ENCODE assay signal across 1 cellular context in genomic region chr16:23608194-23608593, GRCh38.
A peak's percentile ranks its signal among the peaks of the same experiment; 100 is the strongest.
TF ChIP-seq lines count a peak whose summit lies in the region.

No MANE protein-coding gene starts in this region.

TF ChIP-seq in endothelial cell of umbilical vein, 7 proteins besides CTCF, POLR2A, EP300 and RAD21:
- TF ChIP-seq MYC (IDR thresholded peaks at IDR 0.05; ENCODE audit: low read depth, low read length) (no peak), GATA2 (IDR thresholded peaks at IDR 0.05; ENCODE audit: insufficient read depth, insufficient read length, low read depth, low read length) (peak; percentile 59), JUN (IDR thresholded peaks at IDR 0.05; ENCODE audit: borderline replicate concordance, insufficient read depth, insufficient read length, low read depth) (peak; percentile 89), POLR2AphosphoS5 (IDR thresholded peaks at IDR 0.05; ENCODE audit: insufficient read depth, low read depth, low read length) (peak; percentile 84), FOS (IDR thresholded peaks at IDR 0.05; ENCODE audit: borderline replicate concordance, insufficient read depth, low read length) (peak; percentile 75)
- TF ChIP-seq, protein P1, sequence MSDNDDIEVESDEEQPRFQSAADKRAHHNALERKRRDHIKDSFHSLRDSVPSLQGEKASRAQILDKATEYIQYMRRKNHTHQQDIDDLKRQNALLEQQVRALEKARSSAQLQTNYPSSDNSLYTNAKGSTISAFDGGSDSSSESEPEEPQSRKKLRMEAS (IDR thresholded peaks at IDR 0.05; ENCODE audit: insufficient read depth, insufficient read length): no peak
